In genomic region chr5:145495741-145496140, GRCh38 we compare ENCODE assay signal across 12 cellular contexts.
DNase-seq lines count a peak whose midpoint lies in the region; FAIRE-seq and TF ChIP-seq lines count a peak whose summit lies in the region.
"Had no signal": no experiment of that assay in that cellular context is flagged by ENCODE, and none has a peak within 500 bp of the region (broad histone marks: within the 10 kb centered on the region; RNA-seq: fewer than 3 reads in every experiment).

No MANE protein-coding gene starts in this region.

- 67 to 87% (median 71%) methylated on average over 2 of the region's 2 CpGs for WGBS in stomach, 5 donors

- H3K4me1 Mint-ChIP-seq in CD8-positive, alpha-beta memory T cell, result no peaks in the 10 kb centered on the region

- peaks cover 0 to 2% of the 10 kb centered on the region in 2 donors for H3K27me3 Mint-ChIP-seq in CD8-positive, alpha-beta memory T cell
- H3K27me3 Mint-ChIP-seq: activated naive CD8-positive, alpha-beta T cell had no signal

- no peak for FAIRE-seq in GM12892 (lab: Jason Lieb, UNC)
- FAIRE-seq: H1 had no signal

- POLR2A ChIA-PET in CD8-positive, alpha-beta memory T cell (lab: Charles Lee), result no interaction called here

- H3K4me3 ChIP-seq in foreskin fibroblast (ENCODE audit: low read depth in 1 of 2, low read length in 2 of 2) (no peak overlapping the region), stomach (no peak overlapping the region)
- no peak overlapping the region for H3K4me3 ChIP-seq in CD8-positive, alpha-beta memory T cell (ENCODE audit: low read length)
- H3K4me3 ChIP-seq: heart left ventricle had no signal

- intact Hi-C loops in stomach (cut with DNase I; ENCODE audit: low total_unique reads), result no loop called here

- peak; percentile 6 for DNase-seq in DMS 273 (lab: John Stamatoyannopoulos, UW; ENCODE audit: unreplicated experiment)
- DNase-seq in DMS 273 treated with DMSO at 0.1 percent for 48 hours (lab: John Stamatoyannopoulos, UW), result no peak
- DNase-seq in SW 1271 (lab: John Stamatoyannopoulos, UW), result peak; percentile 34 to 65
- DNase-seq in foreskin fibroblast, result peak; percentile 74 to 91
- peak; percentile 53 for DNase-seq in stomach
- no peak for DNase-seq in CD8-positive, alpha-beta memory T cell
- no peak for DNase-seq in GM12892 (ENCODE audit: insufficient read length)
- no peak for DNase-seq in GF-D8 (lab: John Stamatoyannopoulos, UW)
- DNase-seq: heart left ventricle had no signal

- peaks cover 0 to 10% (median 4%) of the 10 kb centered on the region in 5 donors for H3K9me3 Mint-ChIP-seq in CD8-positive, alpha-beta memory T cell

- H3K4me1 ChIP-seq in stomach, result peaks cover 0 to 6% (median 0%) of the 10 kb centered on the region in 4 donors
- H3K4me1 ChIP-seq in CD8-positive, alpha-beta memory T cell (ENCODE audit: insufficient read depth, low read length), result no peaks in the 10 kb centered on the region
- H3K4me1 ChIP-seq: heart left ventricle had no signal

- H3K27ac Mint-ChIP-seq in CD8-positive, alpha-beta memory T cell, result no peak overlapping the region
- H3K27ac Mint-ChIP-seq: activated naive CD8-positive, alpha-beta T cell had no signal

- H3K27ac ChIP-seq in stomach, result no peak overlapping the region
- H3K27ac ChIP-seq in CD8-positive, alpha-beta memory T cell (ENCODE audit: low read depth, low read length), result no peak overlapping the region
- H3K27ac ChIP-seq: 22Rv1 had no signal

- H3K36me3 Mint-ChIP-seq in CD8-positive, alpha-beta memory T cell, result no peaks in the 10 kb centered on the region
- H3K36me3 Mint-ChIP-seq: activated naive CD8-positive, alpha-beta T cell had no signal

- H3K9me3 ChIP-seq in stomach, result no peaks in the 10 kb centered on the region
- H3K9me3 ChIP-seq in CD8-positive, alpha-beta memory T cell (ENCODE audit: low read length), result no peaks in the 10 kb centered on the region

- no peak for TF ChIP-seq POLR2A in stomach (IDR thresholded peaks at IDR 0.05)
- no peak for TF ChIP-seq POLR2A in GM12892 (IDR thresholded peaks at IDR 0.05; ENCODE audit: low read depth, low read length)

- no peaks in the 10 kb centered on the region for H3K27me3 ChIP-seq in stomach
- no peaks in the 10 kb centered on the region for H3K27me3 ChIP-seq in CD8-positive, alpha-beta memory T cell (ENCODE audit: insufficient read depth, low read length, poor library complexity, severe bottlenecking)
- H3K27me3 ChIP-seq: heart left ventricle had no signal

- no peak for TF ChIP-seq CTCF in foreskin fibroblast (IDR thresholded peaks at IDR 0.05; ENCODE audit: low read depth, low read length)
- TF ChIP-seq CTCF in stomach (IDR thresholded peaks at IDR 0.05), result no peak

- CTCF ChIA-PET in CD8-positive, alpha-beta memory T cell (lab: Charles Lee), result no interaction called here

- no peak for TF ChIP-seq EP300 in stomach (IDR thresholded peaks at IDR 0.05)

- H3K4me3 Mint-ChIP-seq in CD8-positive, alpha-beta memory T cell, result no peak overlapping the region
- H3K4me3 Mint-ChIP-seq: activated naive CD8-positive, alpha-beta T cell had no signal

- H3K36me3 ChIP-seq in stomach, result no peaks in the 10 kb centered on the region
- no peaks in the 10 kb centered on the region for H3K36me3 ChIP-seq in CD8-positive, alpha-beta memory T cell (ENCODE audit: insufficient read depth, low read length)
- H3K36me3 ChIP-seq: heart left ventricle had no signal

Comparison
In these comparisons a context has a peak if more than half of its experiments do, and no peak if none do; other contexts are left out.
1. DNase-seq: peak in DMS 273 (single experiment), SW 1271 (2 of 2), foreskin fibroblast (2 of 2) and stomach (single experiment); none in DMS 273 treated with DMSO at 0.1 percent for 48 hours (single experiment), CD8-positive, alpha-beta memory T cell (0 of 5), GM12892 (single experiment) and GF-D8 (single experiment).